14 cellular contexts compared by ENCODE assay signal in genomic region chr1:29754608-29755375, GRCh38.
"Had no signal": no experiment of that assay in that cellular context is flagged by ENCODE, and none has a peak within 500 bp of the region (broad histone marks: within the 10 kb centered on the region; RNA-seq: fewer than 3 reads in every experiment).

No MANE protein-coding gene starts in this region.

- H3K9me3 Mint-ChIP-seq: activated B cell treated with CpG ODN at 0.5 μM for 24 hours; activated CD4-positive, alpha-beta T cell treated with anti-CD3 and anti-CD28 coated beads, Interleukin-2, amount 10 ng/mL, durations not matched to agents 24 days and 14 days; activated T-cell treated with anti-CD3 and anti-CD28 coated beads, Interleukin-2, amount 50 U/mL, for 24 hours; neural crest cell; T-helper 1 cell treated with Interleukin-12 subunit alpha and Interleukin-12 subunit beta and Interleukin-4 antibody, amounts not matched to agents 30 μg/mL and 1 μg/mL, for 36 hours had no signal

- ATAC-seq: foreskin keratinocyte, heart left ventricle, left lung had no signal

- H3K4me3 Mint-ChIP-seq: activated B cell treated with CpG ODN at 0.5 μM for 24 hours; activated CD4-positive, alpha-beta T cell treated with anti-CD3 and anti-CD28 coated beads, Interleukin-2, amount 10 ng/mL, durations not matched to agents 24 days and 14 days; activated naive CD8-positive, alpha-beta T cell; activated T-cell treated with anti-CD3 and anti-CD28 coated beads, Interleukin-2, amount 50 U/mL, for 24 hours; brain; neural crest cell; T-helper 1 cell treated with Interleukin-12 subunit alpha and Interleukin-12 subunit beta and Interleukin-4 antibody, amounts not matched to agents 30 μg/mL and 1 μg/mL, for 36 hours had no signal

- DNase-seq: activated B cell treated with CpG ODN at 0.5 μM for 24 hours; activated CD4-positive, alpha-beta T cell treated with anti-CD3 and anti-CD28 coated beads, Interleukin-2, amount 10 ng/mL, durations not matched to agents 24 days and 14 days; activated effector memory CD4-positive, alpha-beta T cell treated with Interleukin-2 at 50 U/mL for 16 hours; activated T-cell treated with anti-CD3 and anti-CD28 coated beads, Interleukin-2, amount 50 U/mL, for 24 hours; foreskin keratinocyte; left lung; mesendoderm; stimulated activated naive CD4-positive, alpha-beta T cell; testis had no signal

- H3K27ac Mint-ChIP-seq: activated B cell treated with CpG ODN at 0.5 μM for 24 hours; activated CD4-positive, alpha-beta T cell treated with anti-CD3 and anti-CD28 coated beads, Interleukin-2, amount 10 ng/mL, durations not matched to agents 24 days and 14 days; activated naive CD8-positive, alpha-beta T cell; activated T-cell treated with anti-CD3 and anti-CD28 coated beads, Interleukin-2, amount 50 U/mL, for 24 hours; T-helper 1 cell treated with Interleukin-12 subunit alpha and Interleukin-12 subunit beta and Interleukin-4 antibody, amounts not matched to agents 30 μg/mL and 1 μg/mL, for 36 hours had no signal

- H3K36me3 Mint-ChIP-seq: activated naive CD8-positive, alpha-beta T cell; brain had no signal

- H3K4me1 Mint-ChIP-seq: activated B cell treated with CpG ODN at 0.5 μM for 24 hours; activated CD4-positive, alpha-beta T cell treated with anti-CD3 and anti-CD28 coated beads, Interleukin-2, amount 10 ng/mL, durations not matched to agents 24 days and 14 days; neural crest cell had no signal
